ENCODE assay signal across 9 cellular contexts in the genomic region with DNA sequence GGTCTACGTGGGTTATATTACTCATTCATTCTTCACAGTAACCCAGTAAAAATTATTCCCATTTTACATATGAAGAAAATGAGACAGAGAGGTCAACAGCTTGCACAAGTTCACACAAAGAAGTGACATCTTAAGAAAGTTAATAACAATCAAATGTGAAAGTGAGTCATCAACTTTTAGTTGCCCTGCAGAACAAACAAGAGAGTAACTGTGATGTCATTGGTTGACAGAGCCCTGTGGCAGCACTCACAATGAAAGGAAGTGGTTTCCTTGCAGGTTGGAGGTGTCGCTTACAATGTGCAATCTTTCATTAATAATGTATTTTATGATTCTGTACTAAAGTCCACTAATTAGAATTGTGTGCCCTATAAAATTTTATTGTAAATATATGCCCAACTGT.
A peak's percentile ranks its signal among the peaks of the same experiment; 100 is the strongest.
DNase-seq lines count a peak whose midpoint lies in the region; ATAC-seq and TF ChIP-seq lines count a peak whose summit lies in the region.
"Had no signal": no experiment of that assay in that cellular context is flagged by ENCODE, and none has a peak within 500 bp of the region (broad histone marks: within the 10 kb centered on the region; RNA-seq: fewer than 3 reads in every experiment).

No MANE protein-coding gene starts in this region.

- H3K79me2 ChIP-seq in SK-N-SH (ENCODE audit: insufficient read depth): no peaks in the 10 kb centered on the region

- TF ChIP-seq RAD21 in SK-N-SH (IDR thresholded peaks at IDR 0.05; ENCODE audit: low read length): no peak

- no peaks in the 10 kb centered on the region for H3K4me1 ChIP-seq in CD8-positive, alpha-beta T cell (ENCODE audit: insufficient read depth, low read length)
- H3K4me1 ChIP-seq in SK-N-SH (ENCODE audit: control insufficient read depth in 1 of 2, insufficient read depth in 2 of 2, low read depth in 1 of 2, low read length in 1 of 2): no peaks in the 10 kb centered on the region

- ATAC-seq in CD8-positive, alpha-beta T cell: peak; percentile 85
- ATAC-seq in GM18511 (IDR thresholded peaks at IDR 0.05; ENCODE audit: unreplicated experiment) (peak; percentile 78), HG03378 (IDR thresholded peaks at IDR 0.05; ENCODE audit: unreplicated experiment) (peak; percentile 85), GM21529 (IDR thresholded peaks at IDR 0.05; ENCODE audit: unreplicated experiment) (no peak)
- peak; percentile 98 for ATAC-seq in activated CD8-positive, alpha-beta T cell treated with anti-CD3 and anti-CD28 coated beads, Interleukin-2, amount 10 ng/mL, durations not matched to agents 7 days and 5 days
- ATAC-seq: Panc1 had no signal

- no peaks in the 10 kb centered on the region for H3K36me3 Mint-ChIP-seq in CD8-positive, alpha-beta T cell
- no peaks in the 10 kb centered on the region for H3K36me3 Mint-ChIP-seq in activated CD8-positive, alpha-beta T cell treated with anti-CD3 and anti-CD28 coated beads, Interleukin-2, amount 10 ng/mL, durations not matched to agents 7 days and 5 days (ENCODE audit: low read depth)

- intact Hi-C loops in CD8-positive, alpha-beta T cell (cut with DNase I, micrococcal nuclease): no loop called here

- H3K27ac ChIP-seq in CD8-positive, alpha-beta T cell (ENCODE audit: low read depth, low read length): no peak overlapping the region
- no peak overlapping the region for H3K27ac ChIP-seq in SK-N-SH (ENCODE audit: low read depth in 2 of 2, low read length in 1 of 2)

- H3K9me3 ChIP-seq in CD8-positive, alpha-beta T cell (ENCODE audit: low read length): no peaks in the 10 kb centered on the region
- H3K9me3 ChIP-seq in SK-N-SH: peaks cover 12% of the 10 kb centered on the region

- no peaks in the 10 kb centered on the region for H3K27me3 Mint-ChIP-seq in CD8-positive, alpha-beta T cell (ENCODE audit: low read depth)
- H3K27me3 Mint-ChIP-seq in activated CD8-positive, alpha-beta T cell treated with anti-CD3 and anti-CD28 coated beads, Interleukin-2, amount 10 ng/mL, durations not matched to agents 7 days and 5 days (ENCODE audit: low read depth): peaks cover 2% of the 10 kb centered on the region

- no peaks in the 10 kb centered on the region for H3K27me3 ChIP-seq in CD8-positive, alpha-beta T cell (ENCODE audit: insufficient read depth, low read length)
- H3K27me3 ChIP-seq in SK-N-SH (ENCODE audit: insufficient read depth): no peaks in the 10 kb centered on the region

- H3K36me3 ChIP-seq in CD8-positive, alpha-beta T cell (ENCODE audit: insufficient read depth, low read length): no peaks in the 10 kb centered on the region
- H3K36me3 ChIP-seq in SK-N-SH (replicated peaks in 1 of 2; ENCODE audit: control insufficient read depth in 1 of 2, insufficient read depth in 2 of 2, low read length in 1 of 2): no peaks in the 10 kb centered on the region

- peaks cover 7% of the 10 kb centered on the region for H3K4me1 Mint-ChIP-seq in CD8-positive, alpha-beta T cell (ENCODE audit: low read depth)
- peaks cover 11% of the 10 kb centered on the region for H3K4me1 Mint-ChIP-seq in activated CD8-positive, alpha-beta T cell treated with anti-CD3 and anti-CD28 coated beads, Interleukin-2, amount 10 ng/mL, durations not matched to agents 7 days and 5 days (ENCODE audit: low read depth)

- H3K9ac ChIP-seq in SK-N-SH: no peak overlapping the region

- no peaks in the 10 kb centered on the region for H3K9me3 Mint-ChIP-seq in CD8-positive, alpha-beta T cell
- H3K9me3 Mint-ChIP-seq in activated CD8-positive, alpha-beta T cell treated with anti-CD3 and anti-CD28 coated beads, Interleukin-2, amount 10 ng/mL, durations not matched to agents 7 days and 5 days (ENCODE audit: insufficient read depth): peaks cover 3% of the 10 kb centered on the region

- H3K4me3 ChIP-seq in CD8-positive, alpha-beta T cell (ENCODE audit: low read depth, low read length): no peak overlapping the region
- H3K4me3 ChIP-seq in SK-N-SH (ENCODE audit: low read depth in 2 of 2, low read length in 1 of 2): no peak overlapping the region

- no peak overlapping the region for H2AFZ ChIP-seq in SK-N-SH (ENCODE audit: low read depth)

- H3K27ac Mint-ChIP-seq in CD8-positive, alpha-beta T cell: peak overlapping the region; percentile 34
- H3K27ac Mint-ChIP-seq in activated CD8-positive, alpha-beta T cell treated with anti-CD3 and anti-CD28 coated beads, Interleukin-2, amount 10 ng/mL, durations not matched to agents 7 days and 5 days: peak overlapping the region; percentile 60

- no peaks in the 10 kb centered on the region for H3F3A ChIP-seq in SK-N-SH (replicated peaks; ENCODE audit: insufficient read depth)

- H3K4me2 ChIP-seq in SK-N-SH: no peak overlapping the region

- H3K9me2 ChIP-seq in SK-N-SH: no peaks in the 10 kb centered on the region

- DNase-seq in CD8-positive, alpha-beta T cell: peak in 3 of 7 experiments; percentile 6 to 49 (median 18)
- DNase-seq in activated CD8-positive, alpha-beta T cell treated with anti-CD3 and anti-CD28 coated beads, Interleukin-2, amount 10 ng/mL, durations not matched to agents 7 days and 5 days: peak; percentile 55
- no peak for DNase-seq in D341Med (ENCODE audit: low spot score)
- no peak for DNase-seq in SK-N-SH
- DNase-seq in amniotic stem cell (lab: John Stamatoyannopoulos, UW): no peak

- 33% methylated on average over 2 of the region's 2 CpGs for WGBS in SK-N-SH (ENCODE audit: low lambda C conversion rate)

- TF ChIP-seq CTCF in CD8-positive, alpha-beta T cell (IDR thresholded peaks at IDR 0.05): no peak
- no peak for TF ChIP-seq CTCF in SK-N-SH (IDR thresholded peaks at IDR 0.05)

- POLR2A ChIA-PET in CD8-positive, alpha-beta T cell (lab: Charles Lee): no interaction called here
- POLR2A ChIA-PET in activated CD8-positive, alpha-beta T cell treated with anti-CD3 and anti-CD28 coated beads, Interleukin-2, amount 10 ng/mL, durations not matched to agents 7 days and 5 days (lab: Charles Lee): no interaction called here
- POLR2A ChIA-PET in SK-N-SH (lab: Yijun Ruan, JAX): no interaction called here

- H4K20me1 ChIP-seq in SK-N-SH (ENCODE audit: insufficient read depth): no peaks in the 10 kb centered on the region

- H3K4me3 Mint-ChIP-seq in CD8-positive, alpha-beta T cell: no peak overlapping the region
- H3K4me3 Mint-ChIP-seq in activated CD8-positive, alpha-beta T cell treated with anti-CD3 and anti-CD28 coated beads, Interleukin-2, amount 10 ng/mL, durations not matched to agents 7 days and 5 days: no peak overlapping the region

- CTCF ChIA-PET in CD8-positive, alpha-beta T cell (lab: Charles Lee): interaction anchor here (0.9 kb wide), 1 partner anchor 10 kb away, joined by 3 read pairs; no protein-coding TSS in a partner anchor
- CTCF ChIA-PET in activated CD8-positive, alpha-beta T cell treated with anti-CD3 and anti-CD28 coated beads, Interleukin-2, amount 10 ng/mL, durations not matched to agents 7 days and 5 days (lab: Charles Lee): interaction anchor here (0.8 kb wide), 1 partner anchor 24 kb away, joined by 3 read pairs; no protein-coding TSS in a partner anchor
- CTCF ChIA-PET in SK-N-SH (lab: Yijun Ruan, JAX): interaction anchor here (2.8 kb wide), 1 partner anchor 25 kb away, joined by 9 read pairs; no protein-coding TSS in a partner anchor

- TF ChIP-seq EP300 in SK-N-SH (IDR thresholded peaks at IDR 0.05; ENCODE audit: borderline replicate concordance in 1 of 2, low read depth in 1 of 2, low read length in 1 of 2): no peak

TF ChIP-seq in SK-N-SH, 30 proteins besides CTCF, POLR2A, EP300 and RAD21 (continues in another document):
- TF ChIP-seq NFIC (IDR thresholded peaks at IDR 0.05; ENCODE audit: borderline replicate concordance) (no peak), MAX (IDR thresholded peaks at IDR 0.05; ENCODE audit: low read depth) (no peak), SMC3 (IDR thresholded peaks at IDR 0.05; ENCODE audit: low read depth, low read length) (no peak), JUND (IDR thresholded peaks at IDR 0.05) (no peak), YY1 (IDR thresholded peaks at IDR 0.05; ENCODE audit: low read depth) (no peak), SIN3A (IDR thresholded peaks at IDR 0.05; ENCODE audit: borderline replicate concordance, low read depth, low read length) (no peak), ZBTB33 (IDR thresholded peaks at IDR 0.05; ENCODE audit: borderline replicate concordance, low read depth) (no peak), USF1 (IDR thresholded peaks at IDR 0.05; ENCODE audit: borderline replicate concordance, low read depth) (no peak), GABPA (IDR thresholded peaks at IDR 0.05; ENCODE audit: low read depth) (no peak)
- TF ChIP-seq, protein P1, sequence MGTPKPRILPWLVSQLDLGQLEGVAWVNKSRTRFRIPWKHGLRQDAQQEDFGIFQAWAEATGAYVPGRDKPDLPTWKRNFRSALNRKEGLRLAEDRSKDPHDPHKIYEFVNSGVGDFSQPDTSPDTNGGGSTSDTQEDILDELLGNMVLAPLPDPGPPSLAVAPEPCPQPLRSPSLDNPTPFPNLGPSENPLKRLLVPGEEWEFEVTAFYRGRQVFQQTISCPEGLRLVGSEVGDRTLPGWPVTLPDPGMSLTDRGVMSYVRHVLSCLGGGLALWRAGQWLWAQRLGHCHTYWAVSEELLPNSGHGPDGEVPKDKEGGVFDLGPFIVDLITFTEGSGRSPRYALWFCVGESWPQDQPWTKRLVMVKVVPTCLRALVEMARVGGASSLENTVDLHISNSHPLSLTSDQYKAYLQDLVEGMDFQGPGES (IDR thresholded peaks at IDR 0.05; ENCODE audit: low read depth, low read length): no peak
